In genomic region chr3:153285982-153286381, GRCh38 we compare ENCODE assay signal across 9 cellular contexts.
DNase-seq lines count a peak whose midpoint lies in the region; ATAC-seq and TF ChIP-seq lines count a peak whose summit lies in the region.
"Had no signal": no experiment of that assay in that cellular context is flagged by ENCODE, and none has a peak within 500 bp of the region (broad histone marks: within the 10 kb centered on the region; RNA-seq: fewer than 3 reads in every experiment).

No MANE protein-coding gene starts in this region.

- H3K4me3 ChIP-seq in CD8-positive, alpha-beta memory T cell (ENCODE audit: low read length), result no peak overlapping the region
- H3K4me3 ChIP-seq in Loucy (ENCODE audit: low read length, poor library complexity, severe bottlenecking) (no peak overlapping the region), thyroid gland (replicated peaks in 1 of 3) (no peak overlapping the region)

- TF ChIP-seq CTCF in Loucy (conservative IDR thresholded peaks at IDR 0.05; ENCODE audit: low read length) (no peak), thyroid gland (IDR thresholded peaks at IDR 0.05) (no peak)

- intact Hi-C loops in dendritic cell treated with granulocyte-macrophage colony-stimulating factor and Interleukin-4, amounts not matched to agents 40 ng/mL and 50 ng/mL, for 4 days (cut with micrococcal nuclease), result loop anchor here (5.0 kb wide), 1 partner anchor 39 kb away; no protein-coding TSS in a partner anchor
- intact Hi-C loops in thyroid gland (cut with DNase I), result no loop called here

- DNase-seq in CD8-positive, alpha-beta memory T cell, result no peak
- DNase-seq in pons (ENCODE audit: low spot score) (peak; percentile 62), thyroid gland (no peak)
- no peak for DNase-seq in stimulated activated CD4-positive, alpha-beta T cell treated with anti-CD3 and anti-CD28 coated beads, Interleukin-12 subunit alpha, Interleukin-12 subunit beta, amount 100 ng/mL, for 4 hours
- DNase-seq: naive B cell, NCI-H2171 had no signal

- H3K36me3 ChIP-seq in CD8-positive, alpha-beta memory T cell (ENCODE audit: insufficient read depth, low read length), result no peaks in the 10 kb centered on the region
- no peaks in the 10 kb centered on the region for H3K36me3 ChIP-seq in Loucy (ENCODE audit: insufficient read depth, low read length)
- no peaks in the 10 kb centered on the region for H3K36me3 ChIP-seq in thyroid gland

- CTCF ChIA-PET in CD8-positive, alpha-beta memory T cell (lab: Charles Lee), result interaction anchor here (1.2 to 3.4 kb wide), 3 partner anchors 76 to 125 kb away, joined by 3 to 19 read pairs (median 9); partner anchors contain the start of gene RAP2B

- H3K27me3 Mint-ChIP-seq in CD8-positive, alpha-beta memory T cell, result no peaks in the 10 kb centered on the region
- H3K27me3 Mint-ChIP-seq in dendritic cell treated with granulocyte-macrophage colony-stimulating factor and Interleukin-4, amounts not matched to agents 40 ng/mL and 50 ng/mL, for 4 days, result no peaks in the 10 kb centered on the region
- H3K27me3 Mint-ChIP-seq: naive B cell had no signal

- no peaks in the 10 kb centered on the region for H3K9me3 ChIP-seq in CD8-positive, alpha-beta memory T cell (ENCODE audit: low read length)
- H3K9me3 ChIP-seq in Loucy (ENCODE audit: insufficient read depth, low read depth, low read length) (no peaks in the 10 kb centered on the region), thyroid gland (no peaks in the 10 kb centered on the region)

- 91 to 93% methylated on average over 2 of the region's 2 CpGs for WGBS in thyroid gland, 2 donors

- H3F3A ChIP-seq in Loucy (ENCODE audit: low read depth), result no peaks in the 10 kb centered on the region

- H3K4me1 ChIP-seq in CD8-positive, alpha-beta memory T cell (ENCODE audit: insufficient read depth, low read length), result peaks cover 51% of the 10 kb centered on the region
- H3K4me1 ChIP-seq in Loucy (ENCODE audit: insufficient read depth, low read length, poor library complexity, severe bottlenecking), result peaks cover 35% of the 10 kb centered on the region
- peaks cover 0 to 8% of the 10 kb centered on the region in 2 donors for H3K4me1 ChIP-seq in thyroid gland

- H3K36me3 Mint-ChIP-seq in CD8-positive, alpha-beta memory T cell, result no peaks in the 10 kb centered on the region
- H3K36me3 Mint-ChIP-seq in dendritic cell treated with granulocyte-macrophage colony-stimulating factor and Interleukin-4, amounts not matched to agents 40 ng/mL and 50 ng/mL, for 4 days (ENCODE audit: low read depth), result no peaks in the 10 kb centered on the region
- H3K36me3 Mint-ChIP-seq: naive B cell had no signal

- no peak overlapping the region for H3K9ac ChIP-seq in Loucy (ENCODE audit: low read depth, low read length, poor library complexity, severe bottlenecking)

- peak overlapping the region; percentile 69 for H2AFZ ChIP-seq in Loucy (ENCODE audit: low read length)

- H3K79me2 ChIP-seq in Loucy (ENCODE audit: insufficient read depth, low read length), result no peaks in the 10 kb centered on the region

- no peak overlapping the region for H3K27ac ChIP-seq in CD8-positive, alpha-beta memory T cell (ENCODE audit: low read depth, low read length)
- H3K27ac ChIP-seq in thyroid gland, result no peak overlapping the region

- H3K27ac Mint-ChIP-seq in CD8-positive, alpha-beta memory T cell, result peak overlapping the region; percentile 25 to 90 (median 82)
- peak overlapping the region; percentile 86 for H3K27ac Mint-ChIP-seq in dendritic cell treated with granulocyte-macrophage colony-stimulating factor and Interleukin-4, amounts not matched to agents 40 ng/mL and 50 ng/mL, for 4 days

- H4K20me1 ChIP-seq in Loucy (ENCODE audit: insufficient read depth, low read length, poor library complexity, severe bottlenecking), result no peaks in the 10 kb centered on the region

- no peak for ATAC-seq in GM19395 (IDR thresholded peaks at IDR 0.05; ENCODE audit: unreplicated experiment)

- POLR2A ChIA-PET in CD8-positive, alpha-beta memory T cell (lab: Charles Lee), result interaction anchor here (0.5 kb wide), 1 partner anchor 82 kb away, joined by 6 read pairs; no protein-coding TSS in a partner anchor

- no peaks in the 10 kb centered on the region for H3K9me3 Mint-ChIP-seq in CD8-positive, alpha-beta memory T cell
- no peaks in the 10 kb centered on the region for H3K9me3 Mint-ChIP-seq in dendritic cell treated with granulocyte-macrophage colony-stimulating factor and Interleukin-4, amounts not matched to agents 40 ng/mL and 50 ng/mL, for 4 days

- TF ChIP-seq POLR2A in thyroid gland (IDR thresholded peaks at IDR 0.05), result no peak

- no peaks in the 10 kb centered on the region for H3K27me3 ChIP-seq in CD8-positive, alpha-beta memory T cell (ENCODE audit: insufficient read depth, low read length, poor library complexity, severe bottlenecking)
- H3K27me3 ChIP-seq in Loucy (ENCODE audit: insufficient read depth, low read length, poor library complexity, severe bottlenecking) (no peaks in the 10 kb centered on the region), thyroid gland (no peaks in the 10 kb centered on the region)

- peak overlapping the region; percentile 7 for H3K4me2 ChIP-seq in Loucy (ENCODE audit: low read depth, low read length, poor library complexity, severe bottlenecking)

- H3K9me2 ChIP-seq in Loucy (replicated peaks; ENCODE audit: low read depth, low read length), result no peaks in the 10 kb centered on the region

- H3K4me3 Mint-ChIP-seq in CD8-positive, alpha-beta memory T cell, result peak overlapping the region in 2 of 7 donors; percentile 13 to 47
- no peak overlapping the region for H3K4me3 Mint-ChIP-seq in dendritic cell treated with granulocyte-macrophage colony-stimulating factor and Interleukin-4, amounts not matched to agents 40 ng/mL and 50 ng/mL, for 4 days
- H3K4me3 Mint-ChIP-seq: naive B cell had no signal

- peaks cover 52 to 64% (median 61%) of the 10 kb centered on the region in 3 donors for H3K4me1 Mint-ChIP-seq in CD8-positive, alpha-beta memory T cell
- peaks cover 47% of the 10 kb centered on the region for H3K4me1 Mint-ChIP-seq in dendritic cell treated with granulocyte-macrophage colony-stimulating factor and Interleukin-4, amounts not matched to agents 40 ng/mL and 50 ng/mL, for 4 days (ENCODE audit: low read depth)
